In the genomic region with DNA sequence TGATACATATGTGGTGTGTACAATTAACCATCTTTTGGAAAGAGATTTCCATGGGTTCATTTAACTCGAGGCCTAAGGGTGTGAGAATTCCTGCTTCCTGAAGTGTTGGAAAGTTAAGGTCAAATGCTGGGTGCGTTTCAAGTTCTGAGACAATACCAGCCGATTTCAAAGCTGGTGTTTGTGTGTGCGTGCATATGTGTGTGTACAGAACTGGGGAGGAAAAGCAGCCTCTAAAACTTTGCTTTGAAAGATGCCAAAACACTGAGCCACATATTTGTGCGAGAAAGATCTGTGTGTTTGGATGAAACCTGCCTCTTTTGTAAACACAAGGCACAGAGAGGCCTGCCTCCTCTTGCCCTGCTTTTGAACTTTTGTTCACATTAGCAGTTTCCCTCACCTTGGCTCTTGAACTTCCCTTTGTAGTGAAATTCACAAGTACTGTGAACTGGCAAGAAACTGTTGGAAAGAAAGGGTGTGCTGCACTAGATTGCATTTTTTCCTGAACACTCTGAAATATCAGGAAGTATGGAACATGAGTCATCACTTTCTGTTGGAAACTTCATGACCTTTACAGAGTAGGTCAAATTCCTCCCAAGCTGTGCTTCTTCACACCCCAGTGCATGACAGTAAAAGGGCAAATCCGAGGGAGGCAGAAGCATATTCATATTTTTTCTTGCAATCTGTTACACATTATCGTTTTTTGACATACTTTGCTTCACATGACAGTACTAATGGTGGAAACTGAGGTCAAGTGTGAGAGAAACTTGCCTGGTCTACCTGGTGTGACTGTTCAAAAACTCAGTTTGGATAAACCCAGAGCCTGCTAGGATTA, we compare ENCODE assay signal across 9 cellular contexts. TPM values are rescaled to one million over a fixed set of nuclear protein-coding genes. Genes with fewer than 3 reads are reported as not detected.
DNase-seq lines count a peak whose midpoint lies in the region; TF ChIP-seq lines count a peak whose summit lies in the region.
"Had no signal": no experiment of that assay in that cellular context is flagged by ENCODE, and none has a peak within 500 bp of the region (broad histone marks: within the 10 kb centered on the region; RNA-seq: fewer than 3 reads in every experiment).

No MANE protein-coding gene starts in this region.

- BruUV-seq in MCF 10A (replicated peaks; lab: Mats Ljungman, UMichigan) = no TSS peak

- no peaks in the 10 kb centered on the region for H3K9me3 Mint-ChIP-seq in MCF 10A (ENCODE audit: unreplicated experiment)
- H3K9me3 Mint-ChIP-seq in activated naive CD8-positive, alpha-beta T cell treated with anti-CD3 and anti-CD28 coated beads for 36 hours = no peaks in the 10 kb centered on the region
- H3K9me3 Mint-ChIP-seq: activated naive CD8-positive, alpha-beta T cell treated with anti-CD3 and anti-CD28 coated beads, Interleukin-2, amount 10 ng/mL, durations not matched to agents 7 days and 5 days had no signal

- no peak for TF ChIP-seq POLR2A in testis (IDR thresholded peaks at IDR 0.05)

- in situ Hi-C loops in GM13977 (cut with MboI; ENCODE audit: low pct_unique_long_range_greater_than_20kb, low sequenced_read_pairs, unreplicated experiment) = no loop called here

- intact Hi-C loops in MCF 10A (cut with micrococcal nuclease) = loop anchor here (5.0 kb wide), 1 partner anchor 310 kb away; no protein-coding TSS in a partner anchor
- intact Hi-C loops in testis (cut with DNase I; ENCODE audit: low total_unique reads) = no loop called here

- DNase-seq in HT-29 (ENCODE audit: low spot score) (peak; percentile 71), MCF 10A (ENCODE audit: unreplicated experiment) (peak; percentile 91), left kidney (ENCODE audit: low read depth, low spot score) (peak; percentile 85), testis (peak; percentile 36), GM13977 (ENCODE audit: low spot score) (no peak), T1000 (lab: John Stamatoyannopoulos, UW) (no peak), inferior parietal cortex (ENCODE audit: extremely low spot score) (no peak)
- no peak for DNase-seq in activated naive CD8-positive, alpha-beta T cell treated with anti-CD3 and anti-CD28 coated beads for 36 hours
- DNase-seq: activated naive CD8-positive, alpha-beta T cell treated with anti-CD3 and anti-CD28 coated beads, Interleukin-2, amount 10 ng/mL, durations not matched to agents 7 days and 5 days had no signal

- no peaks in the 10 kb centered on the region for H3K27me3 ChIP-seq in testis

- 27 to 39% methylated on average over 7 of the region's 7 CpGs for WGBS in testis, 2 donors

- no peaks in the 10 kb centered on the region for H3K9me3 ChIP-seq in testis

- H3K27me3 Mint-ChIP-seq in MCF 10A (ENCODE audit: insufficient read depth, unreplicated experiment) = no peaks in the 10 kb centered on the region
- peaks cover 38% of the 10 kb centered on the region for H3K27me3 Mint-ChIP-seq in activated naive CD8-positive, alpha-beta T cell treated with anti-CD3 and anti-CD28 coated beads for 36 hours

- CTCF ChIA-PET in MCF 10A (lab: Yijun Ruan, JAX) = interaction anchor here (0.7 to 4.2 kb wide), 7 partner anchors 16 to 738 kb away, joined by 3 to 23 read pairs (median 3); partner anchors contain the start of gene CAVIN2

- POLR2A ChIA-PET in MCF 10A (lab: Yijun Ruan, JAX) = interaction anchor here (1.0 to 10.7 kb wide), 8 partner anchors 9 to 73 kb away, joined by 3 to 110 read pairs (median 5); partner anchors contain the start of gene CAVIN2

- H3K36me3 ChIP-seq in testis (ENCODE audit: low read depth, missing control alignments) = no peaks in the 10 kb centered on the region

- peak overlapping the region; percentile 13 for H3K4me3 Mint-ChIP-seq in MCF 10A (ENCODE audit: unreplicated experiment)
- H3K4me3 Mint-ChIP-seq in activated naive CD8-positive, alpha-beta T cell treated with anti-CD3 and anti-CD28 coated beads for 36 hours = no peak overlapping the region
- H3K4me3 Mint-ChIP-seq: activated naive CD8-positive, alpha-beta T cell treated with anti-CD3 and anti-CD28 coated beads, Interleukin-2, amount 10 ng/mL, durations not matched to agents 7 days and 5 days had no signal

- peak overlapping the region; percentile 85 for H3K27ac Mint-ChIP-seq in MCF 10A (ENCODE audit: low read depth, unreplicated experiment)
- H3K27ac Mint-ChIP-seq in activated naive CD8-positive, alpha-beta T cell treated with anti-CD3 and anti-CD28 coated beads for 36 hours = no peak overlapping the region
- H3K27ac Mint-ChIP-seq: activated naive CD8-positive, alpha-beta T cell treated with anti-CD3 and anti-CD28 coated beads, Interleukin-2, amount 10 ng/mL, durations not matched to agents 7 days and 5 days had no signal

- TF ChIP-seq CTCF in MCF 10A (IDR thresholded peaks at IDR 0.05; ENCODE audit: unreplicated experiment) (no peak), testis (IDR thresholded peaks at IDR 0.05) (no peak), GM13977 (IDR thresholded peaks at IDR 0.05; ENCODE audit: extremely low read depth, insufficient read depth, missing control alignments) (no peak)

- peaks cover 24% of the 10 kb centered on the region for H3K4me1 ChIP-seq in testis

- peaks cover 69% of the 10 kb centered on the region for H3K4me1 Mint-ChIP-seq in MCF 10A (ENCODE audit: insufficient read depth, unreplicated experiment)
- H3K4me1 Mint-ChIP-seq in activated naive CD8-positive, alpha-beta T cell treated with anti-CD3 and anti-CD28 coated beads for 36 hours = no peaks in the 10 kb centered on the region
- H3K4me1 Mint-ChIP-seq: activated naive CD8-positive, alpha-beta T cell treated with anti-CD3 and anti-CD28 coated beads, Interleukin-2, amount 10 ng/mL, durations not matched to agents 7 days and 5 days had no signal

- peak overlapping the region; percentile 25 to 59 for H3K27ac ChIP-seq in testis

- no peaks in the 10 kb centered on the region for H3K36me3 Mint-ChIP-seq in MCF 10A (ENCODE audit: insufficient read depth, unreplicated experiment)
- no peaks in the 10 kb centered on the region for H3K36me3 Mint-ChIP-seq in activated naive CD8-positive, alpha-beta T cell treated with anti-CD3 and anti-CD28 coated beads for 36 hours
- H3K36me3 Mint-ChIP-seq: activated naive CD8-positive, alpha-beta T cell treated with anti-CD3 and anti-CD28 coated beads, Interleukin-2, amount 10 ng/mL, durations not matched to agents 7 days and 5 days had no signal

- H3K4me3 ChIP-seq in testis = no peak overlapping the region

RNA-seq across cellular contexts. Expression of gene CAVIN2, which starts 20.0 kb away (rescaled TPM):
- total RNA-seq in HT-29 (2014; rRNA removed; shearing (Covaris generic)) = 0.84 and 1.4 TPM in 2 replicates
- total RNA-seq in MCF 10A (2022) = 14.7 and 16.4 TPM in 2 replicates
- 1 to 10 TPM; 4.1 to 5.1 TPM for total RNA-seq in testis
- polyA plus RNA-seq in testis (ENCODE audit: insufficient read depth, low read depth, low replicate concordance) = 3.3 TPM
- not detected for total RNA-seq in activated naive CD8-positive, alpha-beta T cell treated with anti-CD3 and anti-CD28 coated beads for 36 hours
- total RNA-seq: activated naive CD8-positive, alpha-beta T cell treated with anti-CD3 and anti-CD28 coated beads, Interleukin-2, amount 10 ng/mL, durations not matched to agents 7 days and 5 days had no signal

Comparison
In these comparisons a context has a peak if more than half of its experiments do, and no peak if none do; other contexts are left out.
1. DNase-seq: peak in HT-29 (single experiment), MCF 10A (single experiment), left kidney (single experiment) and testis (single experiment); none in GM13977 (single experiment), activated naive CD8-positive, alpha-beta T cell treated with anti-CD3 and anti-CD28 coated beads for 36 hours (single experiment), T1000 (single experiment) and inferior parietal cortex (single experiment).